Comparison of ENCODE assay signal across 19 cellular contexts in the genomic region with DNA sequence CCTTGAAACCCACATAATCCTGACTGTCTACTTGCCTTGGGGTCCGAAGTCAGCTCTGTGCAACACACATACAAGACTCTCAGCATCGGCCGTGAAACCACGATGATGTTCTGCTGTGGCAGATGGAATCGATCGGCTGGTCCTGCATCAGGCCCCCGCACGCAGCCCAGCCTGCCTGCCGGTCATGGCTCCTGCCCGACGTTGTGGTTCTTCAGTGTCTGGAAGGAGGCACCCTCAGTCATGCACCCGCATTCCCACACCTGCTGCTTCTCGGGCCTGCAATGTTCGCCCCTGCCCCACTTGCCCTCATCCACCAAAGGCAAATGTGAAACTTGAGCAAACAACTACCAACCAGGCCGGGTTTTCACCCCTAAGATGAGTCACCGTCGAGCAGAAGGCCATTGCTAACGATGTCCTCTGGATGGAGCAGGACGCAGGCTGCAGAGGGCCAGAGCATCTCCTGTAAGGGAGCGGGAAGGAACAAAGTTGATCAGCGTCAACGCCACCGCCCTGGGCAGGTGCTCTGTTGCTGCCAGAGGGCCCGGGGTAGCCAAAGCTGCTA.
DNase-seq lines count a peak whose midpoint lies in the region; ATAC-seq, FAIRE-seq and TF ChIP-seq lines count a peak whose summit lies in the region.
"Had no signal": no experiment of that assay in that cellular context is flagged by ENCODE, and none has a peak within 500 bp of the region (broad histone marks: within the 10 kb centered on the region; RNA-seq: fewer than 3 reads in every experiment).

No MANE protein-coding gene starts in this region.

- ATAC-seq in HepG2 (peak; percentile 33; the same call in 2 of the 3 replicates), right lobe of liver (no peak), aorta (ENCODE audit: low FRiP score) (peak; percentile 44)
- ATAC-seq: GM12878 had no signal

- H3K79me1 ChIP-seq in H1 (ENCODE audit: low read depth, low read length): no peaks in the 10 kb centered on the region

- H3K4me1 Mint-ChIP-seq in activated T-cell treated with anti-CD3 and anti-CD28 coated beads, Interleukin-2, amount 50 U/mL, for 24 hours (ENCODE audit: low read depth): no peaks in the 10 kb centered on the region
- H3K4me1 Mint-ChIP-seq: CD4-positive, alpha-beta memory T cell had no signal

- no peak for TF ChIP-seq EP300 in HepG2 (IDR thresholded peaks at IDR 0.05; ENCODE audit: low read depth in 2 of 2, low read length in 2 of 2)
- TF ChIP-seq EP300 in HepG2 (CRISPR knock-in tag; IDR thresholded peaks at IDR 0.05; ENCODE audit: borderline replicate concordance): no peak
- TF ChIP-seq EP300 in H1 (IDR thresholded peaks at IDR 0.05; ENCODE audit: borderline replicate concordance in 1 of 2, low read depth in 2 of 2, low read length in 2 of 2): no peak
- no peak for TF ChIP-seq EP300 in sigmoid colon (IDR thresholded peaks at IDR 0.05)

- no peaks in the 10 kb centered on the region for H3K4me1 ChIP-seq in HepG2 (ENCODE audit: insufficient read depth, low read length)
- H3K4me1 ChIP-seq in right lobe of liver: no peaks in the 10 kb centered on the region
- no peaks in the 10 kb centered on the region for H3K4me1 ChIP-seq in H1 (replicated peaks in 1 of 4; ENCODE audit: control insufficient read depth in 3 of 4, insufficient read depth in 4 of 4, low read length in 3 of 4)
- H3K4me1 ChIP-seq in aorta (ENCODE audit: control insufficient read depth in 1 of 2, insufficient read depth in 2 of 2, low read length in 2 of 2): no peaks in the 10 kb centered on the region
- no peaks in the 10 kb centered on the region for H3K4me1 ChIP-seq in sigmoid colon
- H3K4me1 ChIP-seq: HAP-1 had no signal

- no peak overlapping the region for H4K91ac ChIP-seq in H1 (replicated peaks; ENCODE audit: insufficient read length, low read length)

- H2BK12ac ChIP-seq in H1 (ENCODE audit: low read depth, low read length): no peak overlapping the region

- TF ChIP-seq CTCF in HepG2 (CRISPR knock-in tag; IDR thresholded peaks at IDR 0.05): no peak
- no peak for TF ChIP-seq CTCF in right lobe of liver (IDR thresholded peaks at IDR 0.05)
- TF ChIP-seq CTCF in H1 (IDR thresholded peaks at IDR 0.05; ENCODE audit: control extremely low read depth in 1 of 3, insufficient read depth in 1 of 3, low read depth in 1 of 3, low read length in 3 of 3): no peak
- TF ChIP-seq CTCF in sigmoid colon (IDR thresholded peaks at IDR 0.05): no peak

- H3K9ac ChIP-seq in HepG2 (ENCODE audit: insufficient read depth, low read depth, low read length): no peak overlapping the region
- no peak overlapping the region for H3K9ac ChIP-seq in H1 (replicated peaks in 1 of 4; ENCODE audit: extremely low read depth in 1 of 4, low read depth in 3 of 4, low read length in 3 of 4)
- H3K9ac ChIP-seq: GM23248 had no signal

- H3K23me2 ChIP-seq in H1 (ENCODE audit: low read depth, low read length): peaks cover 6% of the 10 kb centered on the region; the same call in 1 of the 2 replicates

- H3K9me3 Mint-ChIP-seq in activated T-cell treated with anti-CD3 and anti-CD28 coated beads, Interleukin-2, amount 50 U/mL, for 24 hours: no peaks in the 10 kb centered on the region

- no peak overlapping the region for H3K56ac ChIP-seq in H1 (replicated peaks; ENCODE audit: insufficient read length, low read depth, low read length)

- no peak overlapping the region for H3K4ac ChIP-seq in H1 (replicated peaks; ENCODE audit: insufficient read length, low read depth, low read length)

- H3K27ac ChIP-seq in HepG2 (ENCODE audit: extremely low read length, insufficient read depth, low read length) (no peak overlapping the region), right lobe of liver (no peak overlapping the region), H1 (ENCODE audit: low read depth, low read length) (no peak overlapping the region), aorta (ENCODE audit: low read depth in 1 of 2, low read length in 2 of 2) (no peak overlapping the region), sigmoid colon (no peak overlapping the region)
- H3K27ac ChIP-seq: GM23248 had no signal

- FAIRE-seq in HepG2 (lab: Jason Lieb, UNC): no peak
- no peak for FAIRE-seq in H1 (lab: Jason Lieb, UNC)
- FAIRE-seq: GM12878, GM19239, H54 had no signal

- no peak overlapping the region for H2BK15ac ChIP-seq in H1 (ENCODE audit: low read length)

- CTCF ChIA-PET in HepG2 (lab: Yijun Ruan, JAX; ENCODE audit: low intra/inter-chr PET ratio, low total read pairs) (no interaction called here), H1 (lab: Charles Lee; ENCODE audit: partially characterized antibody) (no interaction called here)

- H2BK5ac ChIP-seq in H1 (ENCODE audit: low read depth, low read length): no peak overlapping the region

- H2AFZ ChIP-seq in HepG2 (ENCODE audit: low read length) (no peak overlapping the region), H1 (ENCODE audit: low read length) (no peak overlapping the region)
- H2AFZ ChIP-seq: GM23248 had no signal

- no peak for TF ChIP-seq RAD21 in HepG2 (CRISPR knock-in tag; IDR thresholded peaks at IDR 0.05)
- no peak for TF ChIP-seq RAD21 in H1 (IDR thresholded peaks at IDR 0.05 in 1 of 2, conservative IDR thresholded peaks at IDR 0.05 in 1 of 2; ENCODE audit: low read depth in 2 of 2, low read length in 2 of 2)

- H3K18ac ChIP-seq in H1 (ENCODE audit: extremely low read depth, low read length): no peak overlapping the region

- H3K14ac ChIP-seq in H1 (ENCODE audit: insufficient read length): no peak overlapping the region

- no peak overlapping the region for H3K4me3 Mint-ChIP-seq in activated T-cell treated with anti-CD3 and anti-CD28 coated beads, Interleukin-2, amount 50 U/mL, for 24 hours
- H3K4me3 Mint-ChIP-seq: CD4-positive, alpha-beta memory T cell; HFFc6 had no signal

- no peak overlapping the region for H2AK5ac ChIP-seq in H1 (ENCODE audit: low read depth, low read length)

- no peak for DNase-seq in HepG2 (ENCODE audit: low spot score)
- no peak for DNase-seq in right lobe of liver
- no peak for DNase-seq in H1 (ENCODE audit: low read depth in 1 of 2, low spot score in 2 of 2)
- DNase-seq in aorta: no peak
- DNase-seq in sigmoid colon: no peak
- DNase-seq in activated T-cell treated with anti-CD3 and anti-CD28 coated beads, Interleukin-2, amount 50 U/mL, for 24 hours: no peak
- DNase-seq: C1 segment of cervical spinal cord; Calu3; CD4-positive, alpha-beta memory T cell; COR-L47; DMS79; EL; GDM1; GM23248; HFFc6 had no signal

- H3K36me3 ChIP-seq in HepG2 (replicated peaks in 1 of 2; ENCODE audit: control insufficient read depth in 1 of 2, insufficient read depth in 2 of 2, low read length in 2 of 2) (no peaks in the 10 kb centered on the region), right lobe of liver (no peaks in the 10 kb centered on the region), H1 (ENCODE audit: control insufficient read depth in 2 of 4, insufficient read depth in 4 of 4, low read length in 3 of 4) (no peaks in the 10 kb centered on the region), aorta (ENCODE audit: control insufficient read depth in 1 of 2, insufficient read depth in 2 of 2, low read length in 1 of 2) (no peaks in the 10 kb centered on the region), sigmoid colon (no peaks in the 10 kb centered on the region)
- H3K36me3 ChIP-seq: HAP-1 had no signal

- H2BK20ac ChIP-seq in H1 (ENCODE audit: low read length): no peak overlapping the region

- 0 out of 2 replicates have a peak overlapping the region, but pooled peaks have one; percentile 40 for H4K8ac ChIP-seq in H1 (ENCODE audit: extremely low read depth, insufficient read depth, low read length)

- peaks cover 2% of the 10 kb centered on the region for H3K27me3 Mint-ChIP-seq in activated T-cell treated with anti-CD3 and anti-CD28 coated beads, Interleukin-2, amount 50 U/mL, for 24 hours

- intact Hi-C loops in HepG2 (cut with micrococcal nuclease; ENCODE audit: unreplicated experiment) (no loop called here), right lobe of liver (cut with DNase I) (no loop called here), aorta (cut with DNase I) (no loop called here), sigmoid colon (cut with DNase I) (no loop called here)

- H3K9me3 ChIP-seq in HepG2 (ENCODE audit: low read length) (no peaks in the 10 kb centered on the region), right lobe of liver (no peaks in the 10 kb centered on the region), H1 (ENCODE audit: insufficient read depth in 2 of 2, low read depth in 1 of 2, low read length in 1 of 2) (no peaks in the 10 kb centered on the region), aorta (ENCODE audit: control insufficient read depth, low read length) (no peaks in the 10 kb centered on the region), sigmoid colon (no peaks in the 10 kb centered on the region)
- H3K9me3 ChIP-seq: HAP-1 had no signal

- no peaks in the 10 kb centered on the region for H3K79me2 ChIP-seq in HepG2 (ENCODE audit: insufficient read depth, low read length)
- H3K79me2 ChIP-seq in H1 (ENCODE audit: control insufficient read depth in 1 of 2, insufficient read depth in 2 of 2, low read length in 2 of 2): no peaks in the 10 kb centered on the region

- TF ChIP-seq POLR2A in HepG2 (IDR thresholded peaks at IDR 0.05; ENCODE audit: insufficient read depth in 1 of 2, low read depth in 2 of 2, low read length in 2 of 2) (no peak), right lobe of liver (IDR thresholded peaks at IDR 0.05) (no peak), H1 (IDR thresholded peaks at IDR 0.05; ENCODE audit: control extremely low read depth in 1 of 2, low read depth in 2 of 2, low read length in 2 of 2) (no peak), sigmoid colon (IDR thresholded peaks at IDR 0.05) (no peak)

- POLR2A ChIA-PET in HepG2 (lab: Yijun Ruan, JAX): no interaction called here
- POLR2A ChIA-PET in H1 (lab: Charles Lee; ENCODE audit: partially characterized antibody): interaction anchor here (0.8 kb wide), 1 partner anchor 17 kb away, joined by 3 read pairs; no protein-coding TSS in a partner anchor

- no peak overlapping the region for H4K5ac ChIP-seq in H1 (ENCODE audit: insufficient read length, low read depth, low read length)

- BruUV-seq in HepG2 (replicated peaks; lab: Mats Ljungman, UMichigan): no TSS peak

- H3K27me3 ChIP-seq in HepG2 (ENCODE audit: control insufficient read depth in 1 of 2, insufficient read depth in 2 of 2, low read length in 2 of 2) (peaks cover 0 to 31% of the 10 kb centered on the region in 2 experiments; a peak in 4 of 5 replicates), right lobe of liver (no peaks in the 10 kb centered on the region), H1 (replicated peaks in 1 of 4; ENCODE audit: control insufficient read depth in 3 of 4, extremely low read depth in 1 of 4, insufficient read depth in 3 of 4, low read length in 3 of 4) (no peaks in the 10 kb centered on the region), aorta (ENCODE audit: control insufficient read depth in 1 of 2, insufficient read depth in 2 of 2, low read length in 1 of 2) (no peaks in the 10 kb centered on the region), sigmoid colon (no peaks in the 10 kb centered on the region)

- no peak overlapping the region for H2BK120ac ChIP-seq in H1 (replicated peaks; ENCODE audit: low read depth, low read length)

- in situ Hi-C loops in HepG2 (cut with HindIII; ENCODE audit: extremely low pct_ligation_motif_present, low pct_unique_long_range_greater_than_20kb): no loop called here

- H3K4me2 ChIP-seq in HepG2 (ENCODE audit: low read depth, low read length) (no peak overlapping the region), H1 (ENCODE audit: insufficient read depth in 1 of 2, low read depth in 2 of 2, low read length in 2 of 2) (no peak overlapping the region)

- WGBS in HepG2 (ENCODE audit: low lambda C conversion rate): 43% methylated on average over 22 of the region's 24 CpGs
- 85% methylated on average over 5 of the region's 24 CpGs for WGBS in right lobe of liver (ENCODE audit: insufficient coverage, low coverage, low lambda C conversion rate, missing lambda C conversion rate)
- WGBS in H1 (ENCODE audit: extremely low coverage in 1 of 2, insufficient coverage in 1 of 2, insufficient read length in 1 of 2, insufficient replicate concordance in 2 of 2, low coverage in 1 of 2, low lambda C conversion rate in 2 of 2, missing lambda C conversion rate in 1 of 2), 2 experiments: 92% methylated on average over 24 of the region's 24 CpGs; no CpG with 5 or more reads in 1 of the 2 experiments
- 95 to 97% methylated on average over 24 of the region's 24 CpGs for WGBS in aorta, 2 donors
- WGBS in sigmoid colon, 2 donors: 93 to 94% methylated on average over 24 of the region's 24 CpGs

- no peak overlapping the region for H3K4me3 ChIP-seq in HepG2 (replicated peaks in 1 of 3; ENCODE audit: insufficient read depth in 1 of 3, low read depth in 2 of 3, low read length in 3 of 3)
- no peak overlapping the region for H3K4me3 ChIP-seq in right lobe of liver
- H3K4me3 ChIP-seq in H1 (ENCODE audit: extremely low read depth in 1 of 4, insufficient read depth in 2 of 4, low read depth in 3 of 4, low read length in 4 of 4): no peak overlapping the region
- H3K4me3 ChIP-seq in aorta (ENCODE audit: low read length in 2 of 2): no peak overlapping the region
- no peak overlapping the region for H3K4me3 ChIP-seq in sigmoid colon
- H3K4me3 ChIP-seq: GM12878, GM23248, HAP-1 had no signal

- H4K20me1 ChIP-seq in HepG2 (ENCODE audit: insufficient read depth, low read length): no peaks in the 10 kb centered on the region
- peaks cover 0 to 5% of the 10 kb centered on the region in 2 experiments for H4K20me1 ChIP-seq in H1 (replicated peaks in 1 of 2; ENCODE audit: control insufficient read depth in 1 of 2, insufficient read depth in 2 of 2, low read length in 2 of 2)

- H3K27ac Mint-ChIP-seq in activated T-cell treated with anti-CD3 and anti-CD28 coated beads, Interleukin-2, amount 50 U/mL, for 24 hours: no peak overlapping the region
- H3K27ac Mint-ChIP-seq: CD4-positive, alpha-beta memory T cell; HFFc6 had no signal

- no peak overlapping the region for H3K23ac ChIP-seq in H1 (ENCODE audit: insufficient read length)

- H3K36me3 Mint-ChIP-seq in activated T-cell treated with anti-CD3 and anti-CD28 coated beads, Interleukin-2, amount 50 U/mL, for 24 hours (ENCODE audit: low read depth): no peaks in the 10 kb centered on the region
- H3K36me3 Mint-ChIP-seq: CD4-positive, alpha-beta memory T cell had no signal

Comparison
In these comparisons a context has a peak if more than half of its experiments do, and no peak if none do; other contexts are left out.
1. ATAC-seq: peak in HepG2 (single experiment) and aorta (single experiment); none in right lobe of liver (0 of 4).